Comparison of ENCODE assay signal across 8 cellular contexts in the genomic region with DNA sequence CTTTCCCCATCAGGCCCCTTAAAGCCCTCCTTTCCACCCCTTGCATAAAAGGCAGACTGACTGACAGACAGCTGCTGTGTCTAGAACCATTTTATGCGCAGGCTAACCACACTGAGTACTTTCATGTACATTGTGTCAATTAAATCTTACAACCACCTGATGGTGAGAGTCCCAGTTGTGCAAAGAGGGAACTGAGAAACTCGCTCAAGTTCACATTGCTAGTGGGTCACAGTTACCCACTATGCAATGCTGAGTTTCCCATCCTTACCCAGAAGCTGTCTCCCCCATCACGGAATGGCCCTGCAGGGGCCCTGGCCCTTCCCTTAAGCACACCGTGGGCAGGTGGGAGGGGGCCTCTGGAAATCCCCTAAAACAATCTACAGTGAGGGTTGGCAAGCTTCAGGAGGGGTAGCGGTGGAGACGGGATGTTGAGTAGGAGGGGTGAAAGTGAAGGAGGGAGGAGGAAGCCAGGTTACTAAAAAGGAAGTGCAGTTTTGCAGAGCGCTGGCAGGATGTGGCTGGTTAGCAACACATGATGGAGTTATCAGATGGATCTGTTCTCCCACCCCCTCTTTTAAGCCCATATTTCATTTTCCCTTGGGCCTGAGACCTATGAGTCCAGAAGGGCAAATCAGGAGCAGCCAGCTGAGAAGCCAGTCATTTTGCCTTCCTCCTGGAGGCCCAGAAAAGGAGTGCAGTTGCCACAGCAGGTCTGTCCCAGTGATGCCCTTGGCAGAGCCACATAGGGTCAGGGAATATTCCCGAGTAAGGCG.
DNase-seq lines count a peak whose midpoint lies in the region; ATAC-seq lines count a peak whose summit lies in the region.

No MANE protein-coding gene starts in this region.

- ATAC-seq in GM19372 (IDR thresholded peaks at IDR 0.05; ENCODE audit: low read depth, unreplicated experiment): peak; percentile 46
- ATAC-seq in HG03457 (IDR thresholded peaks at IDR 0.05; ENCODE audit: unreplicated experiment): peak; percentile 65

- DNase-seq in AML-193 (lab: John Stamatoyannopoulos, UW) (peak; percentile 70 to 75), globus pallidus (ENCODE audit: low spot score) (peak; percentile 28), HK-2 (ENCODE audit: unreplicated experiment) (no peak), 8988T (no peak)
- peak; percentile 60 to 68 for DNase-seq in activated CD4-positive, alpha-beta T cell treated with anti-CD3 and anti-CD28 coated beads for 24 hours (ENCODE audit: low read depth in 2 of 2)
- peak; percentile 41 to 65 for DNase-seq in stimulated activated CD8-positive, alpha-beta memory T cell treated with anti-CD3 and anti-CD28 coated beads, Interleukin-4, amount 100 ng/mL, for 4 hours (ENCODE audit: low read depth in 2 of 2, low spot score in 1 of 2)

Comparison
In these comparisons a context has a peak if more than half of its experiments do, and no peak if none do; other contexts are left out.
1. DNase-seq: peak in AML-193 (2 of 2), activated CD4-positive, alpha-beta T cell treated with anti-CD3 and anti-CD28 coated beads for 24 hours (2 of 2), globus pallidus (single experiment) and stimulated activated CD8-positive, alpha-beta memory T cell treated with anti-CD3 and anti-CD28 coated beads, Interleukin-4, amount 100 ng/mL, for 4 hours (2 of 2); none in HK-2 (single experiment) and 8988T (single experiment).